9 cellular contexts compared by ENCODE assay signal in the genomic region with DNA sequence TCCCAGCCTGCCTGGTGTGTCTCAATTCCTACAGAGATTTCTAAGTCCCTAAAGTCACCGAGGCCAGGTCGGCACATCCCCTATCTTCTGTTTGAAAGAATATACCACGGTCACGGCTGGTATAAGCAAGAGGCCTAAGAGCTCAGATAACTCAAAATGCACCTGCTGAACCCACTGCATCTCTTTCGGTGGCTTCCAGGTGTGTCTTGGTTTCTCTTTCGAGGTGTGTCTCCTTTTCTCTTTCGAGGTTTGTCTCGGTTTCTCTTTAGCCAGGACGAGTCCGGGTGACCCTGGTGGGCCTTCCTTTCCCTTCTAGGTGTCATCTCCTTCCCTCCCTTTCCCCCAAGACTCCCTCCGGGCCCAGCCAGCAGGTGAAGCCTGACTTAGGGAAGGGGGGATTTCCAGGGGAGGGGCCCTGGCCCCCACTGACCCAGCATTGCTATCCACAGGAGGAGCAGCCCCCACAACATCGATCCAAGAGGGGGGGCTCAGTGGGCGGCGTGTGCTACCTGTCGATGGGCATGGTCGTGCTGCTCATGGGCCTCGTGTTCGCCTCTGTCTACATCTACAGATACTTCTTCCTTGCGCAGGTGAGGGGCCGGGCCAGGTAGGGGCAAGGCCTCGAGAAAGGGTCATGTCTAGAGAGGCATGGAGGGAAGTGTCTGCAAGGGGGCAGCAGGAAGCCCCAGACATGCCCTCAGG. TPM values are rescaled to one million over a fixed set of nuclear protein-coding genes. Genes with fewer than 3 reads are reported as not detected.
DNase-seq lines count a peak whose midpoint lies in the region; ATAC-seq, FAIRE-seq and TF ChIP-seq lines count a peak whose summit lies in the region.
"Had no signal": no experiment of that assay in that cellular context is flagged by ENCODE, and none has a peak within 500 bp of the region (broad histone marks: within the 10 kb centered on the region; RNA-seq: fewer than 3 reads in every experiment).

No MANE protein-coding gene starts in this region.

- H3K23ac ChIP-seq in mesendoderm (ENCODE audit: low read length) = no peak overlapping the region

- H3K9me3 ChIP-seq in SJCRH30 (replicated peaks) = no peaks in the 10 kb centered on the region

- H3K27ac ChIP-seq in mesendoderm (ENCODE audit: low read depth, low read length) = no peak overlapping the region
- no peak overlapping the region for H3K27ac ChIP-seq in SJCRH30

- H3K4me1 ChIP-seq in mesendoderm (ENCODE audit: control insufficient read depth, low read depth, low read length) (peaks cover 30% of the 10 kb centered on the region), SJCRH30 (peaks cover 35% of the 10 kb centered on the region)

- no peak overlapping the region for H2BK15ac ChIP-seq in mesendoderm (replicated peaks; ENCODE audit: low read depth)

- peak; percentile 59 for ATAC-seq in GM18505 (IDR thresholded peaks at IDR 0.05; ENCODE audit: unreplicated experiment)
- ATAC-seq in GM21423 (IDR thresholded peaks at IDR 0.05; ENCODE audit: unreplicated experiment) = peak; percentile 66
- peak; percentile 67 for ATAC-seq in HG03439 (IDR thresholded peaks at IDR 0.05; ENCODE audit: unreplicated experiment)
- ATAC-seq: Panc1 had no signal

- no peak for FAIRE-seq in H54 (lab: Jason Lieb, UNC)

- no peak overlapping the region for H3K4ac ChIP-seq in mesendoderm (ENCODE audit: low read depth, low read length)

- peaks cover 46% of the 10 kb centered on the region for H3K79me1 ChIP-seq in mesendoderm (ENCODE audit: low read length)

- H3K36me3 ChIP-seq in mesendoderm (ENCODE audit: control insufficient read depth, insufficient read depth, low read length) = peaks cover 33% of the 10 kb centered on the region
- no peaks in the 10 kb centered on the region for H3K36me3 ChIP-seq in SJCRH30

- H4K8ac ChIP-seq in mesendoderm (ENCODE audit: low read depth, low read length) = no peak overlapping the region

- no peak for TF ChIP-seq POLR2A in GM18505 (IDR thresholded peaks at IDR 0.05; ENCODE audit: borderline replicate concordance, extremely low read depth, insufficient read depth, insufficient read length)
- no peak for TF ChIP-seq POLR2A in H54 (IDR thresholded peaks at IDR 0.05; ENCODE audit: low read depth, low read length)

- no CpG with 5 or more reads among the region's 21 CpGs for WGBS in mesendoderm (ENCODE audit: extremely low coverage, insufficient coverage, low lambda C conversion rate)

- H2AK5ac ChIP-seq in mesendoderm (ENCODE audit: low read length) = no peak overlapping the region

- H3K56ac ChIP-seq in mesendoderm (ENCODE audit: low read length) = no peak overlapping the region

- no peak overlapping the region for H4K5ac ChIP-seq in mesendoderm (ENCODE audit: low read length)

- peaks cover 66% of the 10 kb centered on the region for H3K79me2 ChIP-seq in mesendoderm (ENCODE audit: control insufficient read depth, insufficient read depth, low read length)

- H3K4me3 ChIP-seq in mesendoderm (ENCODE audit: low read length) (no peak overlapping the region), SJCRH30 (no peak overlapping the region)

- no peak overlapping the region for H2BK120ac ChIP-seq in mesendoderm (ENCODE audit: low read depth, low read length)

- H3K27me3 ChIP-seq in mesendoderm (ENCODE audit: insufficient read depth, low read length, poor library complexity) (no peaks in the 10 kb centered on the region), SJCRH30 (peaks cover 24% of the 10 kb centered on the region)

- H3K18ac ChIP-seq in mesendoderm (ENCODE audit: low read length) = peak overlapping the region; percentile 13

- no peak overlapping the region for H2BK5ac ChIP-seq in mesendoderm (ENCODE audit: low read length)

- H3K4me2 ChIP-seq in mesendoderm (ENCODE audit: low read length) = no peak overlapping the region

- H3K9ac ChIP-seq in mesendoderm (ENCODE audit: low read length) = no peak overlapping the region

- no peak for DNase-seq in mesendoderm
- no peak for DNase-seq in SJCRH30
- DNase-seq in NCI-H2196 (lab: John Stamatoyannopoulos, UW; ENCODE audit: unreplicated experiment) = no peak
- no peak for DNase-seq in Kasumi-1 (lab: John Stamatoyannopoulos, UW)
- no peak for DNase-seq in H54 (ENCODE audit: insufficient read length, low spot score)

RNA-seq across cellular contexts. Expression of a gene that starts 8.4 kb away (rescaled TPM):
- 368 TPM for polyA plus RNA-seq in mesendoderm (2013, experiment 1 of 2)
- polyA plus RNA-seq in mesendoderm (2013, experiment 2 of 2) = 373 TPM
- 18.1 and 20.9 TPM in 2 replicates for total RNA-seq in SJCRH30 (2014; rRNA removed; shearing (Covaris generic))

RNA-seq across cellular contexts. Expression of a gene that starts 51.9 kb away (rescaled TPM):
- polyA plus RNA-seq in mesendoderm (2013, experiment 1 of 2) = 0.41 TPM
- polyA plus RNA-seq in mesendoderm (2013, experiment 2 of 2) = 0.41 TPM
- total RNA-seq in SJCRH30 (2014; rRNA removed; shearing (Covaris generic)) = 0.10 TPM in 1 of 2 replicates, not detected in the other
